ENCODE assay signal across 3 cellular contexts in the genomic region with DNA sequence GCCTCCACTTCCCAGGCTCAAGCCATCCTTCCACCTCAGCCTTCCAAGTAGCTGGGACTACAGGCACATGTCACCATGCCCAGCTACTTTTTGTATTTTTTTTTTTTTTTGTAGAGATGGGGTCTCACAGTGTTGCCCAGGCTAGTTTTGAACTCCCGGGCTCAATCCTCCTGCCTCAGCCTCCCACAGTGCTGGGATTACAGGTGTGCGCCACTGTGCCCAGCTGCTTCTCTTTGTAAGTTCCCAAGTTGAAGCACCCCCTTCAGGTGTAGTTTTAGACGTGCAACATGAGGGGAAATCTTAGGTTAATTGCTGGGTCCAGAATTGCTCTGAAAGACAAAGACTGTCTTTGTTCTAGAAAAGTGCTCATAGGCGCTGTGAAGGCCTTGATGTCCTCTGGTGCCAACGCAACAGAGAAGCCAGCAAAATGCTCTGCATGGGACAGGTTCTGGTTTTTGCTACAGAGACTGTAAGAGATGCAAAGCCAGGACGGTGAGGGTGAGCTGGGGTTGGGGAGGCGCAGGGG.
TF ChIP-seq lines count a peak whose summit lies in the region.

No MANE protein-coding gene starts in this region.

TF ChIP-seq in SK-N-SH, 30 proteins besides CTCF, POLR2A, EP300 and RAD21:
- no peak for TF ChIP-seq JUND (IDR thresholded peaks at IDR 0.05)
- no peak for TF ChIP-seq SMC3 (IDR thresholded peaks at IDR 0.05; ENCODE audit: low read depth, low read length)
- TF ChIP-seq NRF1 (IDR thresholded peaks at IDR 0.05; ENCODE audit: low read depth, low read length) = no peak
- TF ChIP-seq TCF12 (IDR thresholded peaks at IDR 0.05) = no peak
- TF ChIP-seq, protein P1, sequence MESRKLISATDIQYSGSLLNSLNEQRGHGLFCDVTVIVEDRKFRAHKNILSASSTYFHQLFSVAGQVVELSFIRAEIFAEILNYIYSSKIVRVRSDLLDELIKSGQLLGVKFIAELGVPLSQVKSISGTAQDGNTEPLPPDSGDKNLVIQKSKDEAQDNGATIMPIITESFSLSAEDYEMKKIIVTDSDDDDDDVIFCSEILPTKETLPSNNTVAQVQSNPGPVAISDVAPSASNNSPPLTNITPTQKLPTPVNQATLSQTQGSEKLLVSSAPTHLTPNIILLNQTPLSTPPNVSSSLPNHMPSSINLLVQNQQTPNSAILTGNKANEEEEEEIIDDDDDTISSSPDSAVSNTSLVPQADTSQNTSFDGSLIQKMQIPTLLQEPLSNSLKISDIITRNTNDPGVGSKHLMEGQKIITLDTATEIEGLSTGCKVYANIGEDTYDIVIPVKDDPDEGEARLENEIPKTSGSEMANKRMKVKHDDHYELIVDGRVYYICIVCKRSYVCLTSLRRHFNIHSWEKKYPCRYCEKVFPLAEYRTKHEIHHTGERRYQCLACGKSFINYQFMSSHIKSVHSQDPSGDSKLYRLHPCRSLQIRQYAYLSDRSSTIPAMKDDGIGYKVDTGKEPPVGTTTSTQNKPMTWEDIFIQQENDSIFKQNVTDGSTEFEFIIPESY (IDR thresholded peaks at IDR 0.05; ENCODE audit: borderline replicate concordance, low read depth) = no peak
- no peak for TF ChIP-seq TAF1 (IDR thresholded peaks at IDR 0.05; ENCODE audit: borderline replicate concordance, low read depth, low read length)
- TF ChIP-seq MEF2A (IDR thresholded peaks at IDR 0.05; ENCODE audit: borderline replicate concordance, low read depth) = no peak
- no peak for TF ChIP-seq YY1 (IDR thresholded peaks at IDR 0.05; ENCODE audit: low read depth)
- no peak for TF ChIP-seq SIN3A (IDR thresholded peaks at IDR 0.05; ENCODE audit: borderline replicate concordance, low read depth, low read length)
- no peak for TF ChIP-seq TEAD4 (IDR thresholded peaks at IDR 0.05; ENCODE audit: borderline replicate concordance, insufficient read depth)
TF ChIP-seq in SK-N-SH: peak in this region for 0.

TF ChIP-seq in SK-N-SH treated with all-trans-retinoic acid at 6 μM for 48 hours, 23 proteins besides CTCF, POLR2A, EP300 and RAD21:
- no peak for TF ChIP-seq ISL1 (CRISPR knock-in tag; IDR thresholded peaks at IDR 0.05)

TF ChIP-seq in WTC11, 78 proteins besides CTCF, POLR2A, EP300 and RAD21:
- no peak for TF ChIP-seq TEAD1 (CRISPR knock-in tag; IDR thresholded peaks at IDR 0.05)
- TF ChIP-seq, protein P2, sequence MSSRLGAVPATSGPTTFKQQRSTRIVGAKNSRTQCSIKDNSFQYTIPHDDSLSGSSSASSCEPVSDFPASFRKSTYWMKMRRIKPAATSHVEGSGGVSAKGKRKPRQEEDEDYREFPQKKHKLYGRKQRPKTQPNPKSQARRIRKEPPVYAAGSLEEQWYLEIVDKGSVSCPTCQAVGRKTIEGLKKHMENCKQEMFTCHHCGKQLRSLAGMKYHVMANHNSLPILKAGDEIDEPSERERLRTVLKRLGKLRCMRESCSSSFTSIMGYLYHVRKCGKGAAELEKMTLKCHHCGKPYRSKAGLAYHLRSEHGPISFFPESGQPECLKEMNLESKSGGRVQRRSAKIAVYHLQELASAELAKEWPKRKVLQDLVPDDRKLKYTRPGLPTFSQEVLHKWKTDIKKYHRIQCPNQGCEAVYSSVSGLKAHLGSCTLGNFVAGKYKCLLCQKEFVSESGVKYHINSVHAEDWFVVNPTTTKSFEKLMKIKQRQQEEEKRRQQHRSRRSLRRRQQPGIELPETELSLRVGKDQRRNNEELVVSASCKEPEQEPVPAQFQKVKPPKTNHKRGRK (CRISPR knock-in tag; IDR thresholded peaks at IDR 0.05; ENCODE audit: borderline replicate concordance) = no peak
- TF ChIP-seq ZNF121 (CRISPR knock-in tag; IDR thresholded peaks at IDR 0.05) = 0 out of 2 replicates have a peak, but pooled peaks have one; percentile 28
